In the genomic region with DNA sequence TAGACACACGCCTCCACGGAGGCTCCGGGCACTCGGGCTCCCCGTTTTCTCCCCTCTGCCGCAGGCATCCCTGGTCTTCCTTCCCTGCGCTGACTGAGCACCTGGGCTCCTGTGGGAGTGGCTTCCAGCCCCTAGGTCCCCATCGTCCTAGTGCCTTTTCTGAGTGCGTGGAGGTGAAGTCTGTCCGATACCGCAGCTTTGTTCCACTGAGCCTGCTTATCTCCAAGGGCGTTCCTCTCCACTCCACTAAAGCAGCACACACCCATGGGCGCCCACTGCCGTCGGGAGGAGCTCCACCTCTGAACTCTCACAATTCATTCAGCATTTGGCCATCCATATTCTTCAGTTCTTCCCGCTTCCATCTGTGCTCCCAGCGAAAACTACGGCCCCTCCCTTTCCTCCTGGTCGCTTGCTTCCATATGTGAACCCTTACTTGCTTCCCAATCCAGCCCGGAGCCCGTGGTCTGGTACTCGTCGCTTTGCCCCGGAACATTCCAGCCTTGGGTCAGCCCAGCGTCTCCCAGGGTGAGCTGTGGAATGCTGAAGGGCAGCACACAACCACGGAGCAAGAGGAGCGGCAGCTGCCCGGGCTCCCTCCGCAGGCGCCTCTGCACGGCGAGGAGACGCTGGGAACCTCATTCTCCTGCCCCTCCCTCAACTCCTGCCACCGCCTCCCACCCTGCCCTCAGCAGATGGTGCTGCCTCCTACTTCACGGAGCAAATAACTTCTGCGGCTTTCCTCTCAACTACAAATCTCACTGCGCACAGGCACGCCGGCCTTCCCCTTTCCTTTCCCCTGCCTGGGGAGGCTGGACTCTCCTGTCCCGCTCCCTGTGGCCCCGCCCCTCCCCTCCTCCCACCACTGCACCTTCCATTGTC, we compare ENCODE assay signal across 8 cellular contexts. TPM values are rescaled to one million over a fixed set of nuclear protein-coding genes. Genes with fewer than 3 reads are reported as not detected.
DNase-seq lines count a peak whose midpoint lies in the region; ATAC-seq, FAIRE-seq and TF ChIP-seq lines count a peak whose summit lies in the region.

No MANE protein-coding gene starts in this region.

- peak overlapping the region; percentile 44 for H3K27ac Mint-ChIP-seq in HFFc6

- H3K36me3 ChIP-seq in BLaER1 (peaks cover 28% of the 10 kb centered on the region), K562 (ENCODE audit: control insufficient read depth, insufficient read depth, low read length) (peaks cover 20% of the 10 kb centered on the region; the same call in 2 of the 3 replicates), iPS DF 6.9 (ENCODE audit: control insufficient read depth, insufficient read depth, low read length) (peaks cover 9% of the 10 kb centered on the region), rectal smooth muscle tissue (ENCODE audit: control insufficient read depth, insufficient read depth, low read length) (no peaks in the 10 kb centered on the region)

- POLR2A ChIA-PET in K562 (lab: Yijun Ruan, JAX), result interaction anchor here (0.6 to 1.1 kb wide), 2 partner anchors 84 to 671 kb away, joined by 3 read pairs; no protein-coding TSS in a partner anchor

- no peak for TF ChIP-seq POLR2A in K562 (conservative IDR thresholded peaks at IDR 0.05)

- CTCF ChIA-PET in K562 (lab: Yijun Ruan, JAX; ENCODE audit: low intra/inter-chr PET ratio), result interaction anchor here (0.5 to 1.3 kb wide), 2 partner anchors 27 to 115 kb away, joined by 3 to 4 read pairs; no protein-coding TSS in a partner anchor

- ATAC-seq in K562, result peak; percentile 82
- no peak for ATAC-seq in GM21825 (IDR thresholded peaks at IDR 0.05; ENCODE audit: unreplicated experiment)
- ATAC-seq in HG03039 (IDR thresholded peaks at IDR 0.05; ENCODE audit: unreplicated experiment), result no peak

- DNase-seq in HFFc6 (peak; percentile 37), SK-N-DZ (ENCODE audit: low spot score) (peak; percentile 41), K562 (ENCODE audit: extremely low read depth in 1 of 4, low spot score in 3 of 4) (peak; percentile 62 to 87 (median 66)), iPS DF 6.9 (ENCODE audit: low read depth, low spot score) (no peak)

- H3K79me2 ChIP-seq in K562 (ENCODE audit: control insufficient read depth, insufficient read depth, low read length), result no peaks in the 10 kb centered on the region

- H3K4me2 ChIP-seq in BLaER1 (peak overlapping the region; percentile 92), K562 (ENCODE audit: insufficient read depth, low read length) (peak overlapping the region; percentile 81)

- peak overlapping the region; percentile 89 for H2AFZ ChIP-seq in K562 (ENCODE audit: low read depth, low read length)

- whole genome bisulfite sequencing in K562 (ENCODE audit: insufficient coverage, low coverage, missing lambda C conversion rate), result under 1% methylated on average over 32 of the region's 41 CpGs
- no CpG with 5 or more reads among the region's 41 CpGs for WGBS in iPS DF 6.9 (ENCODE audit: insufficient coverage, insufficient read length)

- no peaks in the 10 kb centered on the region for H3K9me3 Mint-ChIP-seq in HFFc6

- peak in 1 of 2 experiments; percentile 4; a peak in 1 of 4 replicates for TF ChIP-seq RAD21 in K562 (CRISPR knock-in tag; conservative IDR thresholded peaks at IDR 0.05 in 1 of 2, IDR thresholded peaks at IDR 0.05 in 1 of 2)

- peaks cover 27% of the 10 kb centered on the region for H4K20me1 ChIP-seq in BLaER1
- H4K20me1 ChIP-seq in K562 (replicated peaks; ENCODE audit: control insufficient read depth, insufficient read depth, low read length), result 0 out of 2 replicates have a peak, but pooled peaks cover 7% of the 10 kb centered on the region

- peak; percentile 50 for TF ChIP-seq EP300 in K562 (IDR thresholded peaks at IDR 0.05; ENCODE audit: low read length)

- H3K27me3 Mint-ChIP-seq in HFFc6 (ENCODE audit: insufficient read depth), result no peaks in the 10 kb centered on the region; the same call in none of the 2 replicates

- intact Hi-C loops in K562 (cut with micrococcal nuclease), result loop anchor here (5.0 kb wide), 2 partner anchors 54 to 166 kb away; a partner anchor contains a TSS

- in situ Hi-C loops in K562 (cut with MboI), result no loop called here

- H3K4me1 Mint-ChIP-seq in HFFc6 (ENCODE audit: low read depth), result peaks cover 21% of the 10 kb centered on the region

- peaks cover 14% of the 10 kb centered on the region; the same call in 1 of the 2 replicates for H3K36me3 Mint-ChIP-seq in HFFc6 (ENCODE audit: low read depth)

- peak overlapping the region; percentile 77 for H3K4me3 Mint-ChIP-seq in HFFc6

- H3K4me1 ChIP-seq in BLaER1, result peaks cover 26% of the 10 kb centered on the region
- H3K4me1 ChIP-seq in K562 (replicated peaks in 1 of 2; ENCODE audit: control insufficient read depth in 2 of 2, insufficient read depth in 2 of 2, low read length in 2 of 2), result peaks cover 31 to 46% of the 10 kb centered on the region in 2 experiments
- H3K4me1 ChIP-seq in iPS DF 6.9 (ENCODE audit: control insufficient read depth, insufficient read depth, low read length), result peaks cover 2% of the 10 kb centered on the region; the same call in 1 of the 2 replicates
- peaks cover 5% of the 10 kb centered on the region for H3K4me1 ChIP-seq in rectal smooth muscle tissue (ENCODE audit: control insufficient read depth, insufficient read depth, low read length)

- H3K27ac ChIP-seq in BLaER1 (no peak overlapping the region), K562 (ENCODE audit: extremely low read depth, low read depth, low read length) (peak overlapping the region; percentile 20; the same call in 2 of the 3 replicates), iPS DF 6.9 (ENCODE audit: low read length) (no peak overlapping the region), rectal smooth muscle tissue (ENCODE audit: low read depth, low read length) (no peak overlapping the region)

- FAIRE-seq in K562 (lab: Jason Lieb, UNC), result peak; percentile 85

- no TSS peak for BruUV-seq in K562 (replicated peaks; lab: Mats Ljungman, UMichigan)

- H3K27me3 ChIP-seq in BLaER1 (peaks cover 16% of the 10 kb centered on the region), K562 (ENCODE audit: control insufficient read depth in 2 of 2, insufficient read depth in 2 of 2, low read length in 2 of 2) (no peaks in the 10 kb centered on the region), iPS DF 6.9 (ENCODE audit: control insufficient read depth, insufficient read depth, low read length) (no peaks in the 10 kb centered on the region), rectal smooth muscle tissue (ENCODE audit: control insufficient read depth, insufficient read depth, low read length) (no peaks in the 10 kb centered on the region)

- H3K9me3 ChIP-seq in BLaER1 (no peaks in the 10 kb centered on the region), K562 (replicated peaks; ENCODE audit: control insufficient read depth, insufficient read depth, low read depth, low read length) (no peaks in the 10 kb centered on the region), iPS DF 6.9 (ENCODE audit: control insufficient read depth, insufficient read depth, low read length) (no peaks in the 10 kb centered on the region)

- TF ChIP-seq CTCF in HFFc6 (IDR thresholded peaks at IDR 0.05) (no peak), K562 (IDR thresholded peaks at IDR 0.05 in 2 of 3, conservative IDR thresholded peaks at IDR 0.05 in 1 of 3; ENCODE audit: insufficient read depth in 2 of 3, low read depth in 1 of 3, low read length in 3 of 3) (peak; percentile 35 to 46 (median 44))

- H3K4me3 ChIP-seq in BLaER1, result peak overlapping the region; percentile 60
- H3K4me3 ChIP-seq in K562, result peak overlapping the region; percentile 29
- H3K4me3 ChIP-seq in iPS DF 6.9 (ENCODE audit: low read length), result peak overlapping the region; percentile 51
- H3K4me3 ChIP-seq in rectal smooth muscle tissue (ENCODE audit: low read length), result peak overlapping the region; percentile 63

- H3K9me1 ChIP-seq in K562 (ENCODE audit: control insufficient read depth, insufficient read depth, low read length), result no peaks in the 10 kb centered on the region

- H3K9ac ChIP-seq in BLaER1 (peak overlapping the region; percentile 44; the same call in 1 of the 2 replicates), K562 (ENCODE audit: insufficient read depth in 1 of 2, low read depth in 2 of 2, low read length in 2 of 2) (peak overlapping the region; percentile 24 to 74; a peak in 2 of 4 replicates), rectal smooth muscle tissue (ENCODE audit: low read length) (peak overlapping the region; percentile 51)

RNA-seq across cellular contexts. Expression of a gene that starts 27.5 kb away (rescaled TPM):
- 100 to 1,000 TPM in 4 of 6 experiments, 10 to 100 TPM in 2; 91.3 to 119 (median 107) TPM for total RNA-seq in HFFc6 (2021; fragmentation: NEBNext Ultra II Directional; extraction: Animal tissue kit (Norgen Biotek cat#: 25700))
- 60.3 and 71.0 TPM in 2 replicates for polyA plus RNA-seq in SK-N-DZ (2014; cell fraction: cytosol; rRNA removed)
- polyA plus RNA-seq in SK-N-DZ (2014; cell fraction: nucleus; rRNA removed), result 138 TPM in 2 replicates
- total RNA-seq in K562 (2011; cell fraction: chromatin; rRNA removed; ENCODE audit: low replicate concordance), result 111 and 197 TPM in 2 replicates
- total RNA-seq in K562 (2011; cell fraction: nucleolus; rRNA removed), result 114 and 120 TPM in 2 replicates
- 96.1 and 116 TPM in 2 replicates for total RNA-seq in K562 (2011; cell fraction: nucleoplasm; rRNA removed)
- 33.2 and 53.4 TPM in 2 replicates for total RNA-seq in K562 (2014; rRNA removed)
- 16.0 and 16.9 TPM in 2 replicates for total RNA-seq in K562 (2014; rRNA removed; fragmentation: Illumina TruSeq; extraction: Trizol)
- 12.3 and 12.4 TPM in 2 replicates for total RNA-seq in K562 (2015; rRNA removed; fragmentation: Illumina TruSeq; extraction: Trizol)
- total RNA-seq in K562 (2021), result 28.4 and 29.8 TPM in 2 replicates
- 21.5 and 33.4 TPM in 2 replicates for polyA plus RNA-seq in K562 (2011; rRNA removed)
- polyA plus RNA-seq in K562 (2011; cell fraction: cytosol; rRNA removed), result 40.1 and 47.5 TPM in 2 replicates
- polyA plus RNA-seq in K562 (2011; cell fraction: nucleus; rRNA removed), result 95.1 and 98.0 TPM in 2 replicates
- 12.2 and 12.6 TPM in 2 replicates for polyA plus RNA-seq in K562 (2012)
- 18.4 and 22.1 TPM in 2 replicates for polyA plus RNA-seq in K562 (2014; fragmentation: Illumina TruSeq; extraction: Trizol)
- polyA plus RNA-seq in K562 (2014; fragmentation: Nextera tagmentation; extraction: Ambion mirVana), result under 1 TPM; 0.27 to 0.58 TPM
- 23.8 and 29.4 TPM in 2 replicates for polyA plus RNA-seq in K562 (2014; rRNA removed)
- polyA minus RNA-seq in K562 (2011; rRNA and poly(A)+ RNA removed), result 24.4 and 25.3 TPM in 2 replicates
- polyA minus RNA-seq in K562 (2011; cell fraction: cytosol; rRNA and poly(A)+ RNA removed), result 14.8 and 19.1 TPM in 2 replicates
- polyA minus RNA-seq in K562 (2011; cell fraction: nucleus; rRNA and poly(A)+ RNA removed), result 25.3 and 46.8 TPM in 2 replicates

RNA-seq across cellular contexts. Expression of a gene that starts 31.9 kb away (rescaled TPM):
- not detected for total RNA-seq in HFFc6 (2021; fragmentation: NEBNext Ultra II Directional; extraction: Animal tissue kit (Norgen Biotek cat#: 25700))
- 0.07 TPM in 1 of 2 replicates, not detected in the other for polyA plus RNA-seq in SK-N-DZ (2014; cell fraction: cytosol; rRNA removed)
- polyA plus RNA-seq in SK-N-DZ (2014; cell fraction: nucleus; rRNA removed), result not detected in 2 replicates
- 12.4 and 39.7 TPM in 2 replicates for total RNA-seq in K562 (2011; cell fraction: chromatin; rRNA removed; ENCODE audit: low replicate concordance)
- 21.6 and 25.0 TPM in 2 replicates for total RNA-seq in K562 (2011; cell fraction: nucleolus; rRNA removed)
- total RNA-seq in K562 (2011; cell fraction: nucleoplasm; rRNA removed), result 21.3 and 24.8 TPM in 2 replicates
- total RNA-seq in K562 (2014; rRNA removed) (1.9 and 2.1 TPM in 2 replicates), K562 (2014; rRNA removed; fragmentation: Illumina TruSeq; extraction: Trizol) (1.7 and 1.9 TPM in 2 replicates), K562 (2015; rRNA removed; fragmentation: Illumina TruSeq; extraction: Trizol) (1.3 and 1.5 TPM in 2 replicates), K562 (2021) (3.7 and 4.9 TPM in 2 replicates)
- polyA plus RNA-seq in K562 (2011; rRNA removed) (9.7 and 20.6 TPM in 2 replicates), K562 (2014; fragmentation: Illumina TruSeq; extraction: Trizol) (5.6 and 7.4 TPM in 2 replicates), K562 (2014; fragmentation: Nextera tagmentation; extraction: Ambion mirVana) (under 1 TPM; 0.37 to 0.56 TPM), K562 (2014; rRNA removed) (4.5 and 5.0 TPM in 2 replicates)
- 16.4 and 28.3 TPM in 2 replicates for polyA plus RNA-seq in K562 (2011; cell fraction: cytosol; rRNA removed)
- 46.5 and 76.2 TPM in 2 replicates for polyA plus RNA-seq in K562 (2011; cell fraction: nucleus; rRNA removed)
- 6.3 and 8.5 TPM in 2 replicates for polyA plus RNA-seq in K562 (2012)
- 4.2 and 5.3 TPM in 2 replicates for polyA minus RNA-seq in K562 (2011; rRNA and poly(A)+ RNA removed)
- polyA minus RNA-seq in K562 (2011; cell fraction: cytosol; rRNA and poly(A)+ RNA removed), result 2.0 and 5.8 TPM in 2 replicates
- polyA minus RNA-seq in K562 (2011; cell fraction: nucleus; rRNA and poly(A)+ RNA removed), result 6.1 and 21.7 TPM in 2 replicates

RNA-seq across cellular contexts. Expression of a gene that starts 52.3 kb away (rescaled TPM):
- 1 to 10 TPM; 2.0 to 3.9 (median 2.3) TPM for total RNA-seq in HFFc6 (2021; fragmentation: NEBNext Ultra II Directional; extraction: Animal tissue kit (Norgen Biotek cat#: 25700))
- not detected in 2 replicates for polyA plus RNA-seq in SK-N-DZ (2014; cell fraction: cytosol; rRNA removed)
- polyA plus RNA-seq in SK-N-DZ (2014; cell fraction: nucleus; rRNA removed), result not detected in 2 replicates
- 2.6 TPM in 1 of 2 replicates, not detected in the other for total RNA-seq in K562 (2011; cell fraction: chromatin; rRNA removed; ENCODE audit: low replicate concordance)
- 0.79 and 1.0 TPM in 2 replicates for total RNA-seq in K562 (2011; cell fraction: nucleolus; rRNA removed)
- total RNA-seq in K562 (2011; cell fraction: nucleoplasm; rRNA removed), result 0.59 and 2.0 TPM in 2 replicates
- total RNA-seq in K562 (2014; rRNA removed) (0.05 and 0.37 TPM in 2 replicates), K562 (2014; rRNA removed; fragmentation: Illumina TruSeq; extraction: Trizol) (0.03 and 0.11 TPM in 2 replicates), K562 (2015; rRNA removed; fragmentation: Illumina TruSeq; extraction: Trizol) (0.07 and 0.19 TPM in 2 replicates), K562 (2021) (0.24 and 0.47 TPM in 2 replicates)
- polyA plus RNA-seq in K562 (2011; rRNA removed) (0.25 and 0.83 TPM in 2 replicates), K562 (2014; fragmentation: Illumina TruSeq; extraction: Trizol) (0.09 and 0.40 TPM in 2 replicates), K562 (2014; fragmentation: Nextera tagmentation; extraction: Ambion mirVana) (not detected), K562 (2014; rRNA removed) (0.03 and 1.1 TPM in 2 replicates)
- polyA plus RNA-seq in K562 (2011; cell fraction: cytosol; rRNA removed), result 0.43 and 0.70 TPM in 2 replicates
- 0.10 and 0.21 TPM in 2 replicates for polyA plus RNA-seq in K562 (2011; cell fraction: nucleus; rRNA removed)
- polyA plus RNA-seq in K562 (2012), result 0.21 and 0.37 TPM in 2 replicates
- 0.25 and 0.42 TPM in 2 replicates for polyA minus RNA-seq in K562 (2011; rRNA and poly(A)+ RNA removed)
- polyA minus RNA-seq in K562 (2011; cell fraction: cytosol; rRNA and poly(A)+ RNA removed), result not detected in 2 replicates
- polyA minus RNA-seq in K562 (2011; cell fraction: nucleus; rRNA and poly(A)+ RNA removed), result 0.56 TPM in 1 of 2 replicates, not detected in the other
